8 cellular contexts compared by ENCODE assay signal in the genomic region with DNA sequence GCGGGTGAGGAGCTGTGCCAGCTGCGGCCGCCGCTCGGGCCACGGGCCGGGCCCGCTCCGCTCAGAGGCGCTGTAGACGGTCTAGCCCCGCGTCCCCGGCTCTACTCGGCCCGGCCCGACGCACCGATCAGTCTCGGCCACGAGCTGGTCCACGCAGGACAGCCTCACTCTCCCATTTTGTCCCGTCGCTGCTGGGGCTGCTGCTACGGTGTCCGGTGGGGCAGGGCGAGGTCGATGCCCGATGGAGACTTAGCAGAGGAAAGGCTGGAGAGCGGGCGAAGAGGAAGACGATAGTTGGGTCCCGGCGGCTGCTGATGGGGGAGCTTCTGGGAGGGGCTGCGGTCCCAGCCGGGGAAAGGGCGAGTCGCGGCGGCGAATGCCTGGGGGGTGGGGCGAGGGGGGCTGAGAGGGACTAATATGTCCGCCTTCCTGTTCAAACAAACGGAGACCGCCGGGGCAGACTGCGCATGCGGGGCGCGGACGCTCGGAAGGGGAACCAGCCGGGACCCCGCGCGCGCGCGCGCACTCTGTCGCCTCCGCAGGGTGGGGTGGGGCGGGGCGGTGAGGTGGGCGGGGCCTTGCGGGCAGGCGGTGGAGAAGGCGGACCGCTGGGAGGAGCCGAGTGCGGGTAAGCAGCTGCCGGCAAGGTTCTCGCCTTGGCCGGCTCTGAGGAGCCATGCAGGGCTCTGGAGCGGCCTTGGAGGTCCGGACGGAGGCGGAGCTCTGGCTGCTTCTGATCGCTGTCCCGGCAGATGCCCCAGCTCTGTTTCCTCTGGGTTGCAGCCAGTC. TPM values are rescaled to one million over a fixed set of nuclear protein-coding genes. Genes with fewer than 3 reads are reported as not detected.
DNase-seq lines count a peak whose midpoint lies in the region; ATAC-seq and TF ChIP-seq lines count a peak whose summit lies in the region.

Gene ROCK1 (minus strand): TSS at position 463 of the 789 bp plus-strand sequence. CDS start 903 bp downstream, outside the sequence.

- CTCF ChIA-PET in mammary epithelial cell (lab: Charles Lee; ENCODE audit: low non-redundant PET): interaction anchor here (0.5 to 0.6 kb wide), 2 partner anchors 32 to 378 kb away, joined by 3 read pairs; no protein-coding TSS in a partner anchor

- H3K4me3 ChIP-seq in WI38 (ENCODE audit: low read depth, low read length) (peak within 1 kb of the TSS; percentile 80), mammary epithelial cell (replicated peaks in 1 of 3; ENCODE audit: insufficient read depth in 1 of 3, low read depth in 2 of 3, low read length in 3 of 3) (peak within 1 kb of the TSS; percentile 96 to 100 (median 99)), iPS-20b (ENCODE audit: low read length) (peak within 1 kb of the TSS; percentile 85), skin epidermis (peak within 1 kb of the TSS; percentile 63 to 98 (median 92))

- ATAC-seq in HG03175 (IDR thresholded peaks at IDR 0.05; ENCODE audit: unreplicated experiment): peak; percentile 89

- H3K27me3 ChIP-seq in mammary epithelial cell (ENCODE audit: insufficient read depth, low read length) (no peaks in the 10 kb centered on the region), iPS-20b (ENCODE audit: insufficient read depth, low read length) (peaks cover 14% of the 10 kb centered on the region)

- H3K79me2 ChIP-seq in mammary epithelial cell (ENCODE audit: insufficient read depth, low read length): peaks cover 51% of the 10 kb centered on the region

- H4K20me1 ChIP-seq in mammary epithelial cell (ENCODE audit: insufficient read depth, low read length): peaks cover 6% of the 10 kb centered on the region

- intact Hi-C loops in mammary epithelial cell (cut with micrococcal nuclease): loop anchor here (1.0 to 10.0 kb wide), 3 partner anchors 58 to 107 kb away; no protein-coding TSS in a partner anchor

- H3K9ac ChIP-seq in mammary epithelial cell (ENCODE audit: insufficient read depth, low read length) (peak within 1 kb of the TSS; percentile 74), iPS-20b (ENCODE audit: low read depth, low read length) (peak within 1 kb of the TSS; percentile 91)

- H3K4me1 ChIP-seq in mammary epithelial cell (ENCODE audit: insufficient read depth, low read length): peaks cover 16% of the 10 kb centered on the region
- peaks cover 11% of the 10 kb centered on the region for H3K4me1 ChIP-seq in iPS-20b (ENCODE audit: insufficient read depth, low read length)

- H3K9me3 ChIP-seq in mammary epithelial cell (replicated peaks; ENCODE audit: insufficient read depth, low read length) (no peaks in the 10 kb centered on the region), iPS-20b (ENCODE audit: insufficient read depth, low read depth, low read length) (no peaks in the 10 kb centered on the region)

- H2AFZ ChIP-seq in mammary epithelial cell (ENCODE audit: low read depth, low read length): peak within 1 kb of the TSS; percentile 99

- no peaks in the 10 kb centered on the region for H3K36me3 ChIP-seq in mammary epithelial cell (ENCODE audit: insufficient read depth, low read length)
- no peaks in the 10 kb centered on the region for H3K36me3 ChIP-seq in iPS-20b (ENCODE audit: insufficient read depth, low read depth, low read length)

- H3K4me2 ChIP-seq in mammary epithelial cell (ENCODE audit: insufficient read depth, low read depth, low read length): peak within 1 kb of the TSS; percentile 98

- TF ChIP-seq POLR2A in GM18951 (IDR thresholded peaks at IDR 0.05; ENCODE audit: extremely low read depth, insufficient read depth, insufficient read length): peak; percentile 81

- H3K27ac ChIP-seq in mammary epithelial cell (ENCODE audit: insufficient read depth, low read depth, low read length): peak within 1 kb of the TSS; percentile 73
- H3K27ac ChIP-seq in iPS-20b (ENCODE audit: low read length): peak within 1 kb of the TSS; percentile 73
- H3K27ac ChIP-seq in skin epidermis: peak within 1 kb of the TSS; percentile 79 to 99 (median 97)

- BruUV-seq in mammary epithelial cell (replicated peaks; lab: Mats Ljungman, UMichigan): TSS peak; percentile 50

- DNase-seq in AG08396 (ENCODE audit: low spot score) (peak; percentile 98), NCI-H2227 treated with DMSO at 0.1 percent for 48 hours (lab: John Stamatoyannopoulos, UW) (peak; percentile 95), mammary epithelial cell (peak; percentile 94)

- in situ Hi-C loops in GM18951 (cut with MboI; ENCODE audit: low sequenced_read_pairs, unreplicated experiment) (no loop called here), mammary epithelial cell (cut with MboI; ENCODE audit: low sequenced_read_pairs in 2 of 2) (no loop called here)

- dilution Hi-C loops in mammary epithelial cell (cut with HindIII; ENCODE audit: low sequenced_read_pairs): no loop called here

- 14% methylated on average over 13 of the region's 80 CpGs for WGBS in mammary epithelial cell (ENCODE audit: low coverage, missing lambda C conversion rate)

- TF ChIP-seq CTCF in WI38 (IDR thresholded peaks at IDR 0.05; ENCODE audit: low read depth, low read length): no peak
- no peak for TF ChIP-seq CTCF in mammary epithelial cell (conservative IDR thresholded peaks at IDR 0.05 in 1 of 2, IDR thresholded peaks at IDR 0.05 in 1 of 2; ENCODE audit: extremely low read depth in 1 of 2, insufficient read depth in 1 of 2, low read depth in 1 of 2, low read length in 2 of 2)

RNA-seq across cellular contexts. Expression of gene ROCK1, which starts in this region (rescaled TPM):
- 10 to 100 TPM; 31.8 to 55.9 TPM for total RNA-seq in mammary epithelial cell
- polyA plus RNA-seq in mammary epithelial cell: 9.9 TPM
- polyA minus RNA-seq in mammary epithelial cell: 34.8 TPM

Comparison
In these comparisons a context has a peak if more than half of its experiments do, and no peak if none do; other contexts are left out.
1. Peak in every context shown above with its lines: DNase-seq, ATAC-seq, H3K4me3 ChIP-seq and H3K27ac ChIP-seq.